ENCODE assay signal across 10 cellular contexts in the genomic region with DNA sequence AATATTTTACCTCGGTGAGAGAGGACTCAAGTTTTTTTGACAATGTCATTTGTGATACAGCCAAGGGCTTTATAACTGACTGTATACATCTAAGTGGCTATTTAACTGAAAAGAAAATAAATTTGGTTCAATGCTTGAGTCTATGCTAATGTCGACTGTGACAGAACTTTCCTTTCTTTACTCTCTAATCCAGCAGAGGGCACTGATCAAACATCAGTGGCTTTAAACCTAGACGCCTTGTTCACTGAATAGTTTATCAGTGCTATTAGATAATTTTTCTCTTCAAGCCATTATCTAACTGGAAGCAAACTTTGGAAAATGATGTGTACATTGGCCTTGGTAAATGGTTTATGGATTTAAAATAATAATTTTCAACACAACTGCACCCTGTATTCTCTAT.
DNase-seq lines count a peak whose midpoint lies in the region; ATAC-seq and TF ChIP-seq lines count a peak whose summit lies in the region.
"Had no signal": no experiment of that assay in that cellular context is flagged by ENCODE, and none has a peak within 500 bp of the region (broad histone marks: within the 10 kb centered on the region; RNA-seq: fewer than 3 reads in every experiment).

No MANE protein-coding gene starts in this region.

- no peaks in the 10 kb centered on the region for H3K4me1 Mint-ChIP-seq in chondrocyte (ENCODE audit: low read depth)

- peaks cover 18% of the 10 kb centered on the region for H3K9me3 Mint-ChIP-seq in chondrocyte (ENCODE audit: low read depth)

- no peaks in the 10 kb centered on the region for H3K9me3 ChIP-seq in A673 (ENCODE audit: low read depth, low read length, poor library complexity, severe bottlenecking)
- no peaks in the 10 kb centered on the region for H3K9me3 ChIP-seq in BE2C

- CTCF ChIA-PET in A673 (lab: Charles Lee): no interaction called here

- no peaks in the 10 kb centered on the region for H3K27me3 Mint-ChIP-seq in chondrocyte (ENCODE audit: low read depth)

- H3K27me3 ChIP-seq in A673 (replicated peaks; ENCODE audit: insufficient read depth, low read depth, low read length, poor library complexity): no peaks in the 10 kb centered on the region
- no peaks in the 10 kb centered on the region for H3K27me3 ChIP-seq in BE2C

- no peak overlapping the region for H3K4me3 Mint-ChIP-seq in chondrocyte (ENCODE audit: unreplicated experiment)

- H3K4me3 ChIP-seq in A673 (ENCODE audit: low read depth, low read length, poor library complexity, severe bottlenecking) (no peak overlapping the region), BE2C (ENCODE audit: low read depth, low read length) (no peak overlapping the region)

- intact Hi-C loops in A673 (cut with micrococcal nuclease; ENCODE audit: unreplicated experiment): no loop called here

- POLR2A ChIA-PET in A673 (lab: Charles Lee; ENCODE audit: low non-redundant PET): no interaction called here

- peak; percentile 14 for DNase-seq in A673 (ENCODE audit: low spot score)
- no peak for DNase-seq in chondrocyte (ENCODE audit: low spot score)
- DNase-seq in SW 1271 (lab: John Stamatoyannopoulos, UW): no peak
- DNase-seq in BE2C: no peak
- DNase-seq in activated CD4-positive, alpha-beta T cell treated with anti-CD3 and anti-CD28 coated beads for 48 hours: no peak
- no peak for DNase-seq in foreskin melanocyte
- DNase-seq: NCI-H510A; stimulated activated CD4-positive, alpha-beta T cell treated with anti-CD3 and anti-CD28 coated beads, Interleukin-1b, Interleukin-23, amount 100 ng/mL, for 48 hours had no signal

- BruUV-seq in A673 (replicated peaks; lab: Mats Ljungman, UMichigan): no TSS peak

- H3K27ac ChIP-seq in A673 (ENCODE audit: low read depth, low read length, poor library complexity, severe bottlenecking): no peak overlapping the region

- ATAC-seq in GM18502 (IDR thresholded peaks at IDR 0.05; ENCODE audit: poor library complexity, unreplicated experiment) (peak; percentile 66), HG03439 (IDR thresholded peaks at IDR 0.05; ENCODE audit: unreplicated experiment) (peak; percentile 55)

- H3K4me1 ChIP-seq in A673 (ENCODE audit: insufficient read depth, low read length, poor library complexity, severe bottlenecking) (no peaks in the 10 kb centered on the region), BE2C (no peaks in the 10 kb centered on the region)

- H3K36me3 Mint-ChIP-seq in chondrocyte (ENCODE audit: low read depth): no peaks in the 10 kb centered on the region

- H3K27ac Mint-ChIP-seq in chondrocyte (ENCODE audit: unreplicated experiment): no peak overlapping the region

- H3K36me3 ChIP-seq in A673 (ENCODE audit: insufficient read depth, low read length, poor library complexity, severe bottlenecking): no peaks in the 10 kb centered on the region
- no peaks in the 10 kb centered on the region for H3K36me3 ChIP-seq in BE2C

- peak; percentile 59 for TF ChIP-seq CTCF in A673 (conservative IDR thresholded peaks at IDR 0.05; ENCODE audit: low read depth, low read length)
- TF ChIP-seq CTCF in chondrocyte (IDR thresholded peaks at IDR 0.05): peak; percentile 24
- no peak for TF ChIP-seq CTCF in BE2C (IDR thresholded peaks at IDR 0.05; ENCODE audit: low read depth, low read length)
